In the genomic region with DNA sequence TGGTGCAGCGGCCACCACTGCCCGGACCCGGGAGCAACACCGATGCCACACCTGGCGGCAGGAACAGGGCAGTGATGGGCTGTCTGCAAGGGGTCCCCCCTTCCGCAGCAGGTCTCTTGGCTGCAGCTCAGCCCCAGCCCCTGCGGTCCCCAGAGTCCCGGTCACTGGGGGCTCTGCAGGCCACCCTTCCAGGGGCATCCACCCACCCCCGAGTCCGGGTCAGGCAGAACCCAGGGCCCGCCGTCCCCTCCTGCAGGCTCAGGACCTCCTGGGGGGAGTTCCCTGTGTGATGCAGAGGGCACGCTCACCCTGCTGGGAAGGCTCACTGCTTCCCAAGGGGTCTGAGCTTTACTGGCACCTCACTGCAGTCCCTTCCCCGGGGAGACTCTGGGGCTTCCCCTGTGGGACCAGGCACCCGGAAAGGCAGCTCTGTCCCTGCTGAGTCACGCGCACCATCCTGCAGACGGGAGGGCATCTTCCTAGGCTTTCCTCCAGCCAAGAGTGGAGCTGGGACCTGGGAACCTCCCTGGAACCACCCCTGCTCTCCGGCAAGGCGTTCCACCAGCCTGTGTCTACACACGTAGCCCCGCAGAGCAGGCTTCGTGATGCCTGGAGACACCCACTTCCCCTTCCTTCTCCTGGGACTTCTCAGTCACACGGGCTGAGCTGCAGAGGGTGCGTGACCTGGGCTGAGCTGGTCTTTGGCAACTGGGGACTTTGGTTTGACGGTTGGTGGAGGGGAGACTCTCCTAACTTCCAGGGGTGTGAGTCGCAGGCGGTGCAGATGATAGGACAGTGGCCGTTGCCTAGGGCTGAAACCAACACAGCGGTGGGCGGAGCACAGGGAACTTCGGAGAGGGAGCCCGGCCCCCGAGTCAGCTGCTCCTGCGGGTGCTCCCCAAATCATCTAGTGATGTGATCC, we compare ENCODE assay signal across 8 cellular contexts. TPM values are rescaled to one million over a fixed set of nuclear protein-coding genes. Genes with fewer than 3 reads are reported as not detected.
A peak's percentile ranks its signal among the peaks of the same experiment; 100 is the strongest.
DNase-seq lines count a peak whose midpoint lies in the region; ATAC-seq, FAIRE-seq and TF ChIP-seq lines count a peak whose summit lies in the region.

No MANE protein-coding gene starts in this region.

- no peaks in the 10 kb centered on the region for H3K27me3 ChIP-seq in BLaER1
- H3K27me3 ChIP-seq in spleen (replicated peaks in 1 of 7): peaks cover 0 to 60% (median 8%) of the 10 kb centered on the region in 7 donors

- no peak for DNase-seq in GM19239 (ENCODE audit: insufficient read length, low spot score)
- peak; percentile 63 for DNase-seq in RCC 7860 (ENCODE audit: low spot score)
- DNase-seq in spleen: peak; percentile 87
- DNase-seq in mesothelial cell of epicardium (ENCODE audit: low spot score in 2 of 2, unreplicated experiment in 2 of 2): no peak
- DNase-seq in putamen (ENCODE audit: low spot score): no peak
- DNase-seq in effector CD8-positive, alpha-beta T cell (lab: John Stamatoyannopoulos, UW): no peak

- H3K4me3 Mint-ChIP-seq in mesothelial cell of epicardium: no peak overlapping the region

- H3K27ac ChIP-seq in BLaER1 (peak overlapping the region; percentile 79), spleen (peak overlapping the region in 2 of 8 donors; percentile 6 to 63)

- peaks cover 20% of the 10 kb centered on the region for H3K4me1 Mint-ChIP-seq in mesothelial cell of epicardium

- no peak for TF ChIP-seq POLR2A in spleen (IDR thresholded peaks at IDR 0.05)

- H3K27ac Mint-ChIP-seq in mesothelial cell of epicardium: no peak overlapping the region

- H3K36me3 Mint-ChIP-seq in mesothelial cell of epicardium: no peaks in the 10 kb centered on the region

- H3K9ac ChIP-seq in BLaER1: peak overlapping the region; percentile 66

- 23 to 40% (median 35%) methylated on average over 19 to 35 of the region's 35 CpGs for WGBS in spleen, 5 donors

- H3K27me3 Mint-ChIP-seq in mesothelial cell of epicardium (ENCODE audit: low read depth): peaks cover 18% of the 10 kb centered on the region

- TF ChIP-seq CTCF in spleen (IDR thresholded peaks at IDR 0.05 in 8 of 11, conservative IDR thresholded peaks at IDR 0.05 in 3 of 11): no peak
- TF ChIP-seq CTCF in mesothelial cell of epicardium (IDR thresholded peaks at IDR 0.05; ENCODE audit: unreplicated experiment): no peak

- intact Hi-C loops in spleen (cut with DNase I; ENCODE audit: low total_unique reads): no loop called here

- H3K4me1 ChIP-seq in BLaER1 (peaks cover 82% of the 10 kb centered on the region), spleen (peaks cover 5 to 34% (median 18%) of the 10 kb centered on the region in 6 donors)

- H3K9me3 ChIP-seq in BLaER1 (no peaks in the 10 kb centered on the region), spleen (no peaks in the 10 kb centered on the region)

- H3K9me3 Mint-ChIP-seq in mesothelial cell of epicardium: no peaks in the 10 kb centered on the region

- FAIRE-seq in GM19239 (lab: Jason Lieb, UNC) (peak; percentile 64), RCC 7860 (lab: Jason Lieb, UNC) (no peak)

- H4K20me1 ChIP-seq in BLaER1: no peaks in the 10 kb centered on the region

- H3K4me3 ChIP-seq in BLaER1 (peak overlapping the region; percentile 64), spleen (peak overlapping the region in 6 of 8 donors; percentile 3 to 57 (median 24))

- ATAC-seq in esophagus mucosa: peak; percentile 74

- H3K36me3 ChIP-seq in BLaER1 (no peaks in the 10 kb centered on the region), spleen (no peaks in the 10 kb centered on the region)

- H3K4me2 ChIP-seq in BLaER1: peak overlapping the region; percentile 97

RNA-seq across cellular contexts. Expression of a gene that starts 23.4 kb away (rescaled TPM):
- total RNA-seq in esophagus mucosa (37.2 TPM), spleen (1 to 10 TPM; 2.9 to 7.5 (median 3.7) TPM), mesothelial cell of epicardium (13.2 to 15.7 TPM (median 15.2 TPM) in 3 replicates)
- polyA plus RNA-seq in spleen: 1 to 10 TPM; 4.7 to 7.7 (median 6.9) TPM

RNA-seq across cellular contexts. Expression of a gene that starts 32.3 kb away (rescaled TPM):
- 89.5 TPM for total RNA-seq in esophagus mucosa
- total RNA-seq in spleen: 10 to 100 TPM; 36.2 to 68.5 (median 43.2) TPM
- polyA plus RNA-seq in spleen: 100 to 1,000 TPM in 2 of 3 donors, 10 to 100 TPM in 1; 71.7 to 160 (median 121) TPM
- total RNA-seq in mesothelial cell of epicardium: 53.9 to 56.7 TPM (median 54.1 TPM) in 3 replicates

RNA-seq across cellular contexts. Expression of a gene that starts 51.6 kb away (rescaled TPM):
- total RNA-seq in esophagus mucosa (62.5 TPM), spleen (100 to 1,000 TPM in 4 of 7 donors, 10 to 100 TPM in 3; 62.3 to 134 (median 106) TPM), mesothelial cell of epicardium (114 to 122 TPM (median 119 TPM) in 3 replicates)
- 100 to 1,000 TPM in 2 of 3 donors, 10 to 100 TPM in 1; 61.3 to 133 (median 119) TPM for polyA plus RNA-seq in spleen

RNA-seq across cellular contexts. Expression of a gene that starts 51.8 kb away (rescaled TPM):
- total RNA-seq in esophagus mucosa: 24.3 TPM
- 10 to 100 TPM; 22.5 to 36.6 (median 29.1) TPM for total RNA-seq in spleen
- polyA plus RNA-seq in spleen: 10 to 100 TPM; 56.0 to 93.5 (median 79.8) TPM
- 42.8 to 44.7 TPM (median 44.5 TPM) in 3 replicates for total RNA-seq in mesothelial cell of epicardium

Comparison
In these comparisons a context has a peak if more than half of its experiments do, and no peak if none do; other contexts are left out.
1. DNase-seq: peak in RCC 7860 (single experiment) and spleen (single experiment); none in GM19239 (single experiment), mesothelial cell of epicardium (0 of 2), putamen (single experiment) and effector CD8-positive, alpha-beta T cell (single experiment).